Comparison of ENCODE assay signal across 8 cellular contexts in genomic region chr14:104677506-104678332, GRCh38. TPM values are rescaled to one million over a fixed set of nuclear protein-coding genes. Genes with fewer than 3 reads are reported as not detected.
DNase-seq lines count a peak whose midpoint lies in the region; ATAC-seq and TF ChIP-seq lines count a peak whose summit lies in the region.

No MANE protein-coding gene starts in this region.

- peak overlapping the region; percentile 80 for H3K27ac ChIP-seq in osteoblast (ENCODE audit: low read depth, low read length)
- H3K27ac ChIP-seq in testis, result peak overlapping the region; percentile 79 to 80

- TF ChIP-seq CTCF in osteoblast (IDR thresholded peaks at IDR 0.05; ENCODE audit: extremely low read depth, low read depth, low read length) (no peak), testis (IDR thresholded peaks at IDR 0.05) (no peak)

- no peak for TF ChIP-seq POLR2A in testis (IDR thresholded peaks at IDR 0.05)

- H3K4me1 ChIP-seq in osteoblast (ENCODE audit: insufficient read depth, low read length) (peaks cover 32% of the 10 kb centered on the region), testis (peaks cover 45% of the 10 kb centered on the region)

- DNase-seq in A172 (ENCODE audit: low spot score), result peak; percentile 77
- peak; percentile 78 for DNase-seq in HK-2 (ENCODE audit: unreplicated experiment)
- peak; percentile 49 for DNase-seq in RPMI8226
- DNase-seq in activated naive CD4-positive, alpha-beta T cell (lab: John Stamatoyannopoulos, UW), result peak; percentile 30 to 48 (median 43)
- DNase-seq in glomerular visceral epithelial cell (ENCODE audit: extremely low spot score), result peak; percentile 87
- peak; percentile 97 for DNase-seq in osteoblast (ENCODE audit: insufficient read length, low spot score, missing footprints)
- peak; percentile 85 for DNase-seq in testis

- H4K20me1 ChIP-seq in osteoblast (ENCODE audit: insufficient read depth, low read length), result no peaks in the 10 kb centered on the region

- H3K4me2 ChIP-seq in osteoblast (ENCODE audit: insufficient read depth, low read length), result peak overlapping the region; percentile 89

- intact Hi-C loops in testis (cut with DNase I; ENCODE audit: low total_unique reads), result no loop called here

- peak; percentile 39 for ATAC-seq in GM18873 (IDR thresholded peaks at IDR 0.05; ENCODE audit: low FRiP score, unreplicated experiment)

- peaks cover 3% of the 10 kb centered on the region for H3K79me2 ChIP-seq in osteoblast (ENCODE audit: insufficient read depth, low read length)

- H3K9me3 ChIP-seq in osteoblast (ENCODE audit: low read depth, low read length) (no peaks in the 10 kb centered on the region), testis (no peaks in the 10 kb centered on the region)

- peak overlapping the region; percentile 74 for H2AFZ ChIP-seq in osteoblast (ENCODE audit: low read length)

- H3K4me3 ChIP-seq in osteoblast (ENCODE audit: insufficient read depth, low read length) (peak overlapping the region; percentile 79), testis (peak overlapping the region; percentile 25 to 56)

- H3K27me3 ChIP-seq in osteoblast (ENCODE audit: insufficient read depth, low read length) (no peaks in the 10 kb centered on the region), testis (no peaks in the 10 kb centered on the region)

- WGBS in testis, 2 donors, result 1% methylated on average over 19 to 43 of the region's 43 CpGs

- no peaks in the 10 kb centered on the region for H3K36me3 ChIP-seq in osteoblast (ENCODE audit: insufficient read depth, low read length)
- no peaks in the 10 kb centered on the region for H3K36me3 ChIP-seq in testis (ENCODE audit: low read depth, missing control alignments)

RNA-seq across cellular contexts. Expression of gene INF2, which starts 11.7 kb away (rescaled TPM):
- 93.1 and 98.0 TPM in 2 replicates for total RNA-seq in A172 (2014; rRNA removed; shearing (Covaris generic))
- 46.6 and 49.2 TPM in 2 replicates for total RNA-seq in osteoblast
- total RNA-seq in testis, result 100 to 1,000 TPM; 244 to 328 TPM
- 50.5 TPM for polyA plus RNA-seq in testis (ENCODE audit: insufficient read depth, low read depth, low replicate concordance)

RNA-seq across cellular contexts. Expression of gene ADSS1, which starts 46.3 kb away (rescaled TPM):
- total RNA-seq in A172 (2014; rRNA removed; shearing (Covaris generic)), result 3.4 and 3.7 TPM in 2 replicates
- total RNA-seq in osteoblast (2.1 and 4.3 TPM in 2 replicates), testis (10 to 100 TPM; 48.7 to 79.4 TPM)
- 79.6 TPM for polyA plus RNA-seq in testis (ENCODE audit: insufficient read depth, low read depth, low replicate concordance)

Comparison
In these comparisons a context has a peak if more than half of its experiments do, and no peak if none do; other contexts are left out.
1. Peak in every context shown above with its lines: DNase-seq, ATAC-seq, H3K4me3 ChIP-seq and H3K27ac ChIP-seq.
2. DNase-seq: peak in every context shown above with its lines; median percentile 97 in osteoblast; 87 in glomerular visceral epithelial cell; 85 in testis; 78 in HK-2; 77 in A172; 49 in RPMI8226; 43 in activated naive CD4-positive, alpha-beta T cell.